ENCODE assay signal across 8 cellular contexts in the genomic region with DNA sequence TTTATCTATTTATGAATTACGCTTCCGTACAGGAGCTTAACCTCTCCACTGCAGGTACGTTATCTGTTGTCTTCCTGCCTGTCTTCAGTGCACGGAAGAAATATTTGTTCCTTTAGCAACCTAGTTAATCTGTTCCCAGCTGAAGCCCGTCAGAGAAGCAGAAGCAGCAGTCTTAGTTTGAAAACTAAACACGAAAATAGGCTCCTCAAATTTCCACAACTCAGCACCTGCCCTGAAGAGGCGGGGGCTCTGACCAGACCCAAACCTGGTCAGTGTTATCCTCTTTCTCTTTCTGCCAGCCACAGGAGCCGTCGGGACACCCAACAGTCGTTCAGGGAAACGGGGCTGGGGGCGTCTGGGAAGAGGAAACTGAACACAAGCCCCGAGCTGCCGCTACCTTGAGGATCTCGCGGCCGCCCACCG. TPM values are rescaled to one million over a fixed set of nuclear protein-coding genes. Genes with fewer than 3 reads are reported as not detected.
DNase-seq lines count a peak whose midpoint lies in the region; ATAC-seq and TF ChIP-seq lines count a peak whose summit lies in the region.

No MANE protein-coding gene starts in this region.

- TF ChIP-seq CTCF in right atrium auricular region (IDR thresholded peaks at IDR 0.05): no peak
- no peak for TF ChIP-seq CTCF in fibroblast of mammary gland (conservative IDR thresholded peaks at IDR 0.05; ENCODE audit: control insufficient read depth, insufficient read depth, low read depth, low read length)

- peaks cover 0 to 35% of the 10 kb centered on the region in 2 donors for H3K4me1 ChIP-seq in right atrium auricular region
- H3K4me1 ChIP-seq in rectal smooth muscle tissue (ENCODE audit: control insufficient read depth, insufficient read depth, low read length): peaks cover 7% of the 10 kb centered on the region

- H3K4me3 ChIP-seq in right atrium auricular region: peak overlapping the region; percentile 65 to 84
- peak overlapping the region; percentile 71 for H3K4me3 ChIP-seq in fibroblast of mammary gland (ENCODE audit: control insufficient read depth, low read depth, low read length)
- peak overlapping the region; percentile 100 for H3K4me3 ChIP-seq in rectal smooth muscle tissue (ENCODE audit: low read length)

- H3K36me3 ChIP-seq in right atrium auricular region (peaks cover 12% of the 10 kb centered on the region), rectal smooth muscle tissue (ENCODE audit: control insufficient read depth, insufficient read depth, low read length) (no peaks in the 10 kb centered on the region)

- ATAC-seq in Right ventricle myocardium superior (ENCODE audit: poor library complexity): no peak
- peak; percentile 3 for ATAC-seq in HG03066 (IDR thresholded peaks at IDR 0.05; ENCODE audit: low read depth, unreplicated experiment)
- no peak for ATAC-seq in GM18861 (IDR thresholded peaks at IDR 0.05; ENCODE audit: unreplicated experiment)

- H3K9ac ChIP-seq in rectal smooth muscle tissue (ENCODE audit: low read length): peak overlapping the region; percentile 97

- H3K27ac ChIP-seq in right atrium auricular region: peak overlapping the region; percentile 96
- H3K27ac ChIP-seq in rectal smooth muscle tissue (ENCODE audit: low read depth, low read length): peak overlapping the region; percentile 98

- H3K27me3 ChIP-seq in right atrium auricular region (no peaks in the 10 kb centered on the region), rectal smooth muscle tissue (ENCODE audit: control insufficient read depth, insufficient read depth, low read length) (no peaks in the 10 kb centered on the region)

- in situ Hi-C loops in SK-MEL-5 (cut with HindIII; ENCODE audit: low pct_unique_long_range_greater_than_20kb, low sequenced_read_pairs): no loop called here

- DNase-seq in right atrium auricular region (ENCODE audit: low spot score) (no peak), Right ventricle myocardium superior (no peak), SK-MEL-5 (ENCODE audit: low read depth, low spot score) (peak; percentile 10), fibroblast of mammary gland (ENCODE audit: low read depth) (no peak), CD1c-positive myeloid dendritic cell (ENCODE audit: extremely low spot score) (no peak)

- H3K9me3 ChIP-seq in right atrium auricular region: no peaks in the 10 kb centered on the region

- intact Hi-C loops in Right ventricle myocardium superior (cut with DNase I): no loop called here

RNA-seq across cellular contexts. Expression of a gene that starts 0.4 kb away (rescaled TPM):
- total RNA-seq in right atrium auricular region: 1 to 10 TPM; 2.0 to 2.5 TPM
- total RNA-seq in Right ventricle myocardium superior: 12.9 TPM
- total RNA-seq in SK-MEL-5 (2014; rRNA removed; shearing (Covaris generic)): 6.1 and 6.3 TPM in 2 replicates
- polyA plus RNA-seq in SK-MEL-5 (2015; cell fraction: cytosol; rRNA removed): 2.9 and 3.7 TPM in 2 replicates
- 12.8 and 13.5 TPM in 2 replicates for polyA plus RNA-seq in SK-MEL-5 (2015; cell fraction: nucleus; rRNA removed)

RNA-seq across cellular contexts. Expression of a gene that starts 1.0 kb away (rescaled TPM):
- total RNA-seq in right atrium auricular region (1 to 10 TPM in 1 of 2 donors, under 1 TPM in 1; 0.43 to 2.0 TPM), Right ventricle myocardium superior (0.54 TPM)
- total RNA-seq in SK-MEL-5 (2014; rRNA removed; shearing (Covaris generic)): 47.6 and 52.9 TPM in 2 replicates
- 28.2 and 37.5 TPM in 2 replicates for polyA plus RNA-seq in SK-MEL-5 (2015; cell fraction: cytosol; rRNA removed)
- polyA plus RNA-seq in SK-MEL-5 (2015; cell fraction: nucleus; rRNA removed): 24.0 and 38.3 TPM in 2 replicates

RNA-seq across cellular contexts. Expression of a gene that starts 22.1 kb away (rescaled TPM):
- total RNA-seq in right atrium auricular region: 10 to 100 TPM; 58.8 to 90.1 TPM
- total RNA-seq in Right ventricle myocardium superior: 86.8 TPM
- 236 and 248 TPM in 2 replicates for total RNA-seq in SK-MEL-5 (2014; rRNA removed; shearing (Covaris generic))
- 67.3 and 85.7 TPM in 2 replicates for polyA plus RNA-seq in SK-MEL-5 (2015; cell fraction: cytosol; rRNA removed)
- 117 and 153 TPM in 2 replicates for polyA plus RNA-seq in SK-MEL-5 (2015; cell fraction: nucleus; rRNA removed)

RNA-seq across cellular contexts. Expression of a gene that starts 45.9 kb away (rescaled TPM):
- total RNA-seq in right atrium auricular region: 10 to 100 TPM; 47.6 to 84.7 TPM
- total RNA-seq in Right ventricle myocardium superior: 60.0 TPM
- 43.2 and 48.9 TPM in 2 replicates for total RNA-seq in SK-MEL-5 (2014; rRNA removed; shearing (Covaris generic))
- 40.7 and 49.9 TPM in 2 replicates for polyA plus RNA-seq in SK-MEL-5 (2015; cell fraction: cytosol; rRNA removed)
- 22.6 and 29.3 TPM in 2 replicates for polyA plus RNA-seq in SK-MEL-5 (2015; cell fraction: nucleus; rRNA removed)

Comparison
In these comparisons a context has a peak if more than half of its experiments do, and no peak if none do; other contexts are left out.
1. RNA of a gene that starts 1.0 kb away (total RNA-seq): 47.6 to 52.9 TPM in SK-MEL-5; 0.43 to 2.0 TPM in right atrium auricular region and 0.54 TPM in Right ventricle myocardium superior (single experiment); every median in the first group is over 10 times any median in the second.
2. Peak in every context shown above with its lines, with median percentiles within 50 percentile points of each other: H3K4me3 ChIP-seq.